Comparison of ENCODE assay signal across 8 cellular contexts in the genomic region with DNA sequence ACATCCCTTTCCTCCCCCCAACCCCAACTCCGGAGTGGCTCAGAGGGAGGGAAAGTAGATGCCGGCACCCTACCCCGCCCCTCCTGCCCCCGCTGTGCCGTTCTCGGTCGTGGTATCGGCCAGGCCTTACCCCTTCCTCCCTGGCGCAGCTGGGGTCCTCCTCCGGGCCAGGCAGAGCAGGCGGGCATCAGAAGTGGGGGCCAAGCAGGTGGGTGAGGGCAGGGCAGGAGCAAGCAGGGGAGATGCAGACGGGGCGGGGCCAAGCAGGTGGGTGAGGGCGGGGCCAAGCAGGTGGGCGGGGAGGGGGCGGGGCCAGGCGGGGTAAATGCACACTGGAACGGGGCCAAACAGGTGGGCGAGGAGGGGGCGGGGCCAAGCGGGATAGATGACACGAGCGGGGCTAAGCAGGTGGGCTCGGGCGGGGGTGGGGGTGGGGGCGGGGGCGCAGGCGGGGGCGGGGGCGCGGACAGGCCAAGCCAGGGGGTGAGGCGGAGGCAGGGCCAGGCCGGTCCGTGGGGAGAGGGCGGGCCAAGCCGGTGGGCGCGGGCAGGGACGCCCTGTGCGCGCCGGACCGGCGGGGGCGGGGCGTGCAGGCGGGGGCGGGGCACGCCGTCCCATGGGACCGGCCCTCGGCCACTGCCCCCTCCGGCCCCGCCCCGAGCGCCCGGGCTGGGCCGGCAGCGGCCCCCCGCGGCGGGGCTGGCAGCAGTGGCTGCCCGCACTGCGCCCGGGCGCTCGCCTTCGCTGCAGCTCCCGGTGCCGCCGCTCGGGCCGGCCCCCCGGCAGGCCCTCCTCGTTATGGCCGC. TPM values are rescaled to one million over a fixed set of nuclear protein-coding genes. Genes with fewer than 3 reads are reported as not detected.
DNase-seq lines count a peak whose midpoint lies in the region; ATAC-seq and TF ChIP-seq lines count a peak whose summit lies in the region.

A gene with protein sequence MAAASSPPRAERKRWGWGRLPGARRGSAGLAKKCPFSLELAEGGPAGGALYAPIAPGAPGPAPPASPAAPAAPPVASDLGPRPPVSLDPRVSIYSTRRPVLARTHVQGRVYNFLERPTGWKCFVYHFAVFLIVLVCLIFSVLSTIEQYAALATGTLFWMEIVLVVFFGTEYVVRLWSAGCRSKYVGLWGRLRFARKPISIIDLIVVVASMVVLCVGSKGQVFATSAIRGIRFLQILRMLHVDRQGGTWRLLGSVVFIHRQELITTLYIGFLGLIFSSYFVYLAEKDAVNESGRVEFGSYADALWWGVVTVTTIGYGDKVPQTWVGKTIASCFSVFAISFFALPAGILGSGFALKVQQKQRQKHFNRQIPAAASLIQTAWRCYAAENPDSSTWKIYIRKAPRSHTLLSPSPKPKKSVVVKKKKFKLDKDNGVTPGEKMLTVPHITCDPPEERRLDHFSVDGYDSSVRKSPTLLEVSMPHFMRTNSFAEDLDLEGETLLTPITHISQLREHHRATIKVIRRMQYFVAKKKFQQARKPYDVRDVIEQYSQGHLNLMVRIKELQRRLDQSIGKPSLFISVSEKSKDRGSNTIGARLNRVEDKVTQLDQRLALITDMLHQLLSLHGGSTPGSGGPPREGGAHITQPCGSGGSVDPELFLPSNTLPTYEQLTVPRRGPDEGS (plus strand): TSS at position 708 of the 806 bp plus-strand sequence. CDS start 91 bp downstream, at position 799.
A gene with protein sequence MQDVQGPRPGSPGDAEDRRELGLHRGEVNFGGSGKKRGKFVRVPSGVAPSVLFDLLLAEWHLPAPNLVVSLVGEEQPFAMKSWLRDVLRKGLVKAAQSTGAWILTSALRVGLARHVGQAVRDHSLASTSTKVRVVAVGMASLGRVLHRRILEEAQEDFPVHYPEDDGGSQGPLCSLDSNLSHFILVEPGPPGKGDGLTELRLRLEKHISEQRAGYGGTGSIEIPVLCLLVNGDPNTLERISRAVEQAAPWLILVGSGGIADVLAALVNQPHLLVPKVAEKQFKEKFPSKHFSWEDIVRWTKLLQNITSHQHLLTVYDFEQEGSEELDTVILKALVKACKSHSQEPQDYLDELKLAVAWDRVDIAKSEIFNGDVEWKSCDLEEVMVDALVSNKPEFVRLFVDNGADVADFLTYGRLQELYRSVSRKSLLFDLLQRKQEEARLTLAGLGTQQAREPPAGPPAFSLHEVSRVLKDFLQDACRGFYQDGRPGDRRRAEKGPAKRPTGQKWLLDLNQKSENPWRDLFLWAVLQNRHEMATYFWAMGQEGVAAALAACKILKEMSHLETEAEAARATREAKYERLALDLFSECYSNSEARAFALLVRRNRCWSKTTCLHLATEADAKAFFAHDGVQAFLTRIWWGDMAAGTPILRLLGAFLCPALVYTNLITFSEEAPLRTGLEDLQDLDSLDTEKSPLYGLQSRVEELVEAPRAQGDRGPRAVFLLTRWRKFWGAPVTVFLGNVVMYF (N-terminal part only) (minus strand): TSS at position 214 of the 806 bp plus-strand sequence. CDS start 21,478 bp downstream, outside the sequence.

- H3K36me3 ChIP-seq in MM.1S (replicated peaks; ENCODE audit: insufficient read depth, low read length), result no peaks in the 10 kb centered on the region
- no peaks in the 10 kb centered on the region for H3K36me3 ChIP-seq in ectodermal cell (ENCODE audit: control insufficient read depth, insufficient read depth, low read length)

- H3K9me3 Mint-ChIP-seq in naive thymus-derived CD8-positive, alpha-beta T cell, result no peaks in the 10 kb centered on the region

- POLR2A ChIA-PET in naive thymus-derived CD8-positive, alpha-beta T cell (lab: Charles Lee), result interaction anchor here (1.2 to 6.5 kb wide), 4 partner anchors 20 to 448 kb away, joined by 3 to 76 read pairs (median 5); a partner anchor contains a TSS

- H3K4me1 Mint-ChIP-seq in naive thymus-derived CD8-positive, alpha-beta T cell, result peaks cover 28 to 58% (median 53%) of the 10 kb centered on the region in 4 donors

- no peaks in the 10 kb centered on the region for H4K20me1 ChIP-seq in MM.1S (ENCODE audit: insufficient read depth, low read length)

- H3K27me3 ChIP-seq in MM.1S (replicated peaks; ENCODE audit: insufficient read depth, low read length) (peaks cover 5% of the 10 kb centered on the region; the same call in 1 of the 2 replicates), ectodermal cell (ENCODE audit: control insufficient read depth, insufficient read depth, low read length, poor library complexity, severe bottlenecking) (peaks cover 95% of the 10 kb centered on the region)

- WGBS in ectodermal cell, 2 experiments, result 1% methylated on average over 64 to 76 of the region's 76 CpGs

- H3K27ac ChIP-seq in MM.1S (ENCODE audit: low read length) (no peak within 1 kb of the TSS), ectodermal cell (ENCODE audit: insufficient read depth, low read depth, low read length, poor library complexity, severe bottlenecking) (no peak within 1 kb of the TSS)

- H3F3A ChIP-seq in MM.1S (ENCODE audit: insufficient read depth, low read length), result peaks cover 5% of the 10 kb centered on the region; the same call in 1 of the 2 replicates

- no peak for TF ChIP-seq CTCF in MM.1S (IDR thresholded peaks at IDR 0.05; ENCODE audit: low read length)

- no peaks in the 10 kb centered on the region for H3K36me3 Mint-ChIP-seq in naive thymus-derived CD8-positive, alpha-beta T cell

- peak within 1 kb of the TSS; percentile 87 for H2AFZ ChIP-seq in MM.1S (ENCODE audit: low read length)

- DNase-seq in AG08396 (ENCODE audit: low spot score), result peak; percentile 74
- DNase-seq in MM.1S, result peak; percentile 87
- DNase-seq in activated CD4-positive, alpha-beta T cell treated with anti-CD3 and anti-CD28 coated beads, Interleukin-2, amount 50 U/mL, for 4 hours, result peak; percentile 85 to 87
- peak; percentile 66 to 92 (median 75) for DNase-seq in naive thymus-derived CD8-positive, alpha-beta T cell
- DNase-seq in stimulated activated naive CD4-positive, alpha-beta T cell treated with Interleukin-2 at 50 U/mL for 16 hours (lab: John Stamatoyannopoulos, UW), result peak; percentile 70
- DNase-seq in NCI-H510A (lab: John Stamatoyannopoulos, UW), result no peak
- no peak for DNase-seq in middle frontal gyrus (ENCODE audit: extremely low spot score, low spot score)

- H3K79me2 ChIP-seq in MM.1S (ENCODE audit: low read length), result peaks cover 43% of the 10 kb centered on the region

- peak within 1 kb of the TSS; percentile 77 to 94 (median 88) for H3K27ac Mint-ChIP-seq in naive thymus-derived CD8-positive, alpha-beta T cell

- no peaks in the 10 kb centered on the region for H3K9me2 ChIP-seq in MM.1S (replicated peaks; ENCODE audit: insufficient read depth, low read length)

- no peaks in the 10 kb centered on the region for H3K9me3 ChIP-seq in MM.1S (replicated peaks; ENCODE audit: insufficient read depth, low read length)
- no peaks in the 10 kb centered on the region for H3K9me3 ChIP-seq in ectodermal cell (ENCODE audit: control insufficient read depth, low read length)

- peak within 1 kb of the TSS; percentile 96 for H3K4me2 ChIP-seq in MM.1S (ENCODE audit: low read depth, low read length)

- ATAC-seq in naive thymus-derived CD8-positive, alpha-beta T cell, result peak; percentile 45 to 54

- H3K27me3 Mint-ChIP-seq in naive thymus-derived CD8-positive, alpha-beta T cell, result no peaks in the 10 kb centered on the region

- H3K4me3 Mint-ChIP-seq in naive thymus-derived CD8-positive, alpha-beta T cell, result peak within 1 kb of the TSS; percentile 89 to 97 (median 96)

- H3K4me3 ChIP-seq in MM.1S (ENCODE audit: low read length) (peak within 1 kb of the TSS; percentile 95), ectodermal cell (ENCODE audit: insufficient read depth, low read depth, low read length) (peak within 1 kb of the TSS; percentile 22)

- peaks cover 14% of the 10 kb centered on the region for H3K4me1 ChIP-seq in MM.1S (ENCODE audit: low read length)
- H3K4me1 ChIP-seq in ectodermal cell (ENCODE audit: control insufficient read depth, insufficient read depth, low read length), result no peaks in the 10 kb centered on the region

- H3K9ac ChIP-seq in MM.1S (ENCODE audit: low read length), result peak within 1 kb of the TSS; percentile 64

RNA-seq across cellular contexts. Expression of the first gene that starts in this region (rescaled TPM):
- polyA plus RNA-seq in ectodermal cell (2013, experiment 1 of 4), result 1.0 TPM
- polyA plus RNA-seq in ectodermal cell (2013, experiment 2 of 4), result 1.6 TPM
- 0.64 TPM for polyA plus RNA-seq in ectodermal cell (2013, experiment 3 of 4)
- 0.73 TPM for polyA plus RNA-seq in ectodermal cell (2013, experiment 4 of 4)
- total RNA-seq in naive thymus-derived CD8-positive, alpha-beta T cell, result 10 to 100 TPM; 23.5 to 25.1 TPM
- polyA plus RNA-seq in naive thymus-derived CD8-positive, alpha-beta T cell, result 10 to 100 TPM in 2 of 3 donors, 1 to 10 TPM in 1; 8.7 to 22.9 (median 10.4) TPM

RNA-seq across cellular contexts. Expression of the second gene that starts in this region (rescaled TPM):
- polyA plus RNA-seq in ectodermal cell (2013, experiment 1 of 4), result not detected
- polyA plus RNA-seq in ectodermal cell (2013, experiment 2 of 4), result 0.16 TPM
- 0.11 TPM for polyA plus RNA-seq in ectodermal cell (2013, experiment 3 of 4)
- polyA plus RNA-seq in ectodermal cell (2013, experiment 4 of 4), result 0.12 TPM
- under 1 TPM; 0.60 to 0.69 TPM for total RNA-seq in naive thymus-derived CD8-positive, alpha-beta T cell
- polyA plus RNA-seq in naive thymus-derived CD8-positive, alpha-beta T cell, result not detected

Comparison
In these comparisons a context has a peak if more than half of its experiments do, and no peak if none do; other contexts are left out.
1. DNase-seq: peak in AG08396 (single experiment), MM.1S (single experiment), activated CD4-positive, alpha-beta T cell treated with anti-CD3 and anti-CD28 coated beads, Interleukin-2, amount 50 U/mL, for 4 hours (2 of 2), naive thymus-derived CD8-positive, alpha-beta T cell (10 of 10) and stimulated activated naive CD4-positive, alpha-beta T cell treated with Interleukin-2 at 50 U/mL for 16 hours (single experiment); none in NCI-H510A (single experiment) and middle frontal gyrus (single experiment).